In genomic region chr3:15427182-15427880, GRCh38 we compare ENCODE assay signal across 8 cellular contexts. TPM values are rescaled to one million over a fixed set of nuclear protein-coding genes. Genes with fewer than 3 reads are reported as not detected.
DNase-seq lines count a peak whose midpoint lies in the region; ATAC-seq, FAIRE-seq and TF ChIP-seq lines count a peak whose summit lies in the region.

Gene EAF1, plus strand, starts transcription at chr3:15427598. Its CDS starts 182 bp downstream, at chr3:15427780.
Gene METTL6, minus strand, starts transcription at chr3:15427544. Its CDS starts 1,033 bp downstream, at chr3:15426511.

- H3K4me2 ChIP-seq in H1 (ENCODE audit: insufficient read depth in 1 of 2, low read depth in 2 of 2, low read length in 2 of 2), result peak within 1 kb of the TSS; percentile 77 to 80
- H3K4me2 ChIP-seq in mesendoderm (ENCODE audit: low read length), result peak within 1 kb of the TSS; percentile 95

- H3K4me3 ChIP-seq in H1 (ENCODE audit: extremely low read depth in 1 of 4, insufficient read depth in 2 of 4, low read depth in 3 of 4, low read length in 4 of 4), result peak within 1 kb of the TSS; percentile 79 to 99 (median 96)
- peak within 1 kb of the TSS; percentile 96 for H3K4me3 ChIP-seq in mesendoderm (ENCODE audit: low read length)

- H3K9ac ChIP-seq in H1 (replicated peaks in 1 of 4; ENCODE audit: extremely low read depth in 1 of 4, low read depth in 3 of 4, low read length in 3 of 4), result peak within 1 kb of the TSS; percentile 90 to 94 (median 92)
- H3K9ac ChIP-seq in mesendoderm (ENCODE audit: low read length), result peak within 1 kb of the TSS; percentile 95

- H3K56ac ChIP-seq in H1 (replicated peaks; ENCODE audit: insufficient read length, low read depth, low read length) (peak within 1 kb of the TSS; percentile 60), mesendoderm (ENCODE audit: low read length) (peak within 1 kb of the TSS; percentile 98)

- POLR2A ChIA-PET in activated CD8-positive, alpha-beta memory T cell treated with anti-CD3 and anti-CD28 coated beads for 36 hours (lab: Charles Lee), result no interaction called here
- POLR2A ChIA-PET in H1 (lab: Charles Lee; ENCODE audit: partially characterized antibody), result interaction anchor here (1.0 kb wide), 1 partner anchor 142 kb away, joined by 4 read pairs; no protein-coding TSS in a partner anchor

- no peak within 1 kb of the TSS for H2BK15ac ChIP-seq in H1 (ENCODE audit: low read length)
- no peak within 1 kb of the TSS for H2BK15ac ChIP-seq in mesendoderm (replicated peaks; ENCODE audit: low read depth)

- H2BK5ac ChIP-seq in H1 (ENCODE audit: low read depth, low read length) (peak within 1 kb of the TSS; percentile 89), mesendoderm (ENCODE audit: low read length) (peak within 1 kb of the TSS; percentile 69)

- H4K8ac ChIP-seq in H1 (ENCODE audit: extremely low read depth, insufficient read depth, low read length) (peak within 1 kb of the TSS; percentile 96), mesendoderm (ENCODE audit: low read depth, low read length) (peak within 1 kb of the TSS; percentile 87)

- H2BK12ac ChIP-seq in H1 (ENCODE audit: low read depth, low read length), result 0 out of 2 replicates have a peak within 1 kb of the TSS, but pooled peaks have one; percentile 41

- no peak within 1 kb of the TSS for H2BK20ac ChIP-seq in H1 (ENCODE audit: low read length)

- peak; percentile 4 to 82 (median 67) for DNase-seq in C1 segment of cervical spinal cord (lab: John Stamatoyannopoulos, UW)
- peak; percentile 52 to 74 for DNase-seq in NOMO-1 (lab: John Stamatoyannopoulos, UW; ENCODE audit: unreplicated experiment in 2 of 2)
- peak in 1 of 2 experiments; percentile 87 for DNase-seq in H1 (ENCODE audit: low read depth in 1 of 2, low spot score in 2 of 2)
- peak; percentile 87 for DNase-seq in mesendoderm
- peak; percentile 74 for DNase-seq in stimulated activated CD8-positive, alpha-beta memory T cell treated with anti-CD3 and anti-CD28 coated beads, Interleukin-15, amount 100 ng/mL, for 1 hour (ENCODE audit: low read depth)

- no peak within 1 kb of the TSS for H3K14ac ChIP-seq in H1 (ENCODE audit: insufficient read length)

- TF ChIP-seq EP300 in H1 (IDR thresholded peaks at IDR 0.05; ENCODE audit: borderline replicate concordance in 1 of 2, low read depth in 2 of 2, low read length in 2 of 2), result no peak

- FAIRE-seq in H1 (lab: Jason Lieb, UNC), result no peak

- H3K23ac ChIP-seq in H1 (ENCODE audit: insufficient read length), result no peak within 1 kb of the TSS
- H3K23ac ChIP-seq in mesendoderm (ENCODE audit: low read length), result peak within 1 kb of the TSS; percentile 81

- no peaks in the 10 kb centered on the region for H3K9me3 ChIP-seq in H1 (ENCODE audit: insufficient read depth in 2 of 2, low read depth in 1 of 2, low read length in 1 of 2)

- H3K4ac ChIP-seq in H1 (replicated peaks; ENCODE audit: insufficient read length, low read depth, low read length) (no peak within 1 kb of the TSS), mesendoderm (ENCODE audit: low read depth, low read length) (peak within 1 kb of the TSS; percentile 73)

- H3K36me3 ChIP-seq in H1 (ENCODE audit: control insufficient read depth in 2 of 4, insufficient read depth in 4 of 4, low read length in 3 of 4) (peaks cover 7 to 46% (median 15%) of the 10 kb centered on the region in 4 experiments; a peak in 7 of 8 replicates), mesendoderm (ENCODE audit: control insufficient read depth, insufficient read depth, low read length) (peaks cover 5% of the 10 kb centered on the region)

- peaks cover 11 to 51% of the 10 kb centered on the region in 2 experiments for H3K79me2 ChIP-seq in H1 (ENCODE audit: control insufficient read depth in 1 of 2, insufficient read depth in 2 of 2, low read length in 2 of 2)
- peaks cover 26% of the 10 kb centered on the region for H3K79me2 ChIP-seq in mesendoderm (ENCODE audit: control insufficient read depth, insufficient read depth, low read length)

- TF ChIP-seq RAD21 in H1 (IDR thresholded peaks at IDR 0.05 in 1 of 2, conservative IDR thresholded peaks at IDR 0.05 in 1 of 2; ENCODE audit: low read depth in 2 of 2, low read length in 2 of 2), result 0 out of 4 replicates have a peak, but pooled peaks of 1 of the 2 experiments have one; percentile 10

- peak; percentile 95 for ATAC-seq in GM19372 (IDR thresholded peaks at IDR 0.05; ENCODE audit: low read depth, unreplicated experiment)
- peak; percentile 77 for ATAC-seq in HG03565 (IDR thresholded peaks at IDR 0.05; ENCODE audit: unreplicated experiment)

- H4K5ac ChIP-seq in H1 (ENCODE audit: insufficient read length, low read depth, low read length), result peak within 1 kb of the TSS; percentile 97
- H4K5ac ChIP-seq in mesendoderm (ENCODE audit: low read length), result no peak within 1 kb of the TSS

- CTCF ChIA-PET in activated CD8-positive, alpha-beta memory T cell treated with anti-CD3 and anti-CD28 coated beads for 36 hours (lab: Charles Lee), result no interaction called here
- CTCF ChIA-PET in H1 (lab: Charles Lee; ENCODE audit: partially characterized antibody), result interaction anchor here (0.8 to 2.2 kb wide), 7 partner anchors 9 to 336 kb away, joined by 3 to 6 read pairs (median 3); partner anchors contain the start of gene SH3BP5

- no peaks in the 10 kb centered on the region for H4K20me1 ChIP-seq in H1 (replicated peaks in 1 of 2; ENCODE audit: control insufficient read depth in 1 of 2, insufficient read depth in 2 of 2, low read length in 2 of 2)

- H2BK120ac ChIP-seq in H1 (replicated peaks; ENCODE audit: low read depth, low read length) (no peak within 1 kb of the TSS), mesendoderm (ENCODE audit: low read depth, low read length) (no peak within 1 kb of the TSS)

- TF ChIP-seq CTCF in H1 (IDR thresholded peaks at IDR 0.05; ENCODE audit: control extremely low read depth in 1 of 3, insufficient read depth in 1 of 3, low read depth in 1 of 3, low read length in 3 of 3), result peak in 2 of 3 experiments; percentile 9 to 30; a peak in 1 of 4 replicates

- H2AK5ac ChIP-seq in H1 (ENCODE audit: low read depth, low read length), result no peak within 1 kb of the TSS
- H2AK5ac ChIP-seq in mesendoderm (ENCODE audit: low read length), result peak within 1 kb of the TSS; percentile 38

- peaks cover 3% of the 10 kb centered on the region for H3K23me2 ChIP-seq in H1 (ENCODE audit: low read depth, low read length)

- peak; percentile 25 to 69; a peak in 2 of 3 replicates for TF ChIP-seq POLR2A in H1 (IDR thresholded peaks at IDR 0.05; ENCODE audit: control extremely low read depth in 1 of 2, low read depth in 2 of 2, low read length in 2 of 2)

- H3K27me3 ChIP-seq in H1 (replicated peaks in 1 of 4; ENCODE audit: control insufficient read depth in 3 of 4, extremely low read depth in 1 of 4, insufficient read depth in 3 of 4, low read length in 3 of 4) (no peaks in the 10 kb centered on the region), mesendoderm (ENCODE audit: insufficient read depth, low read length, poor library complexity) (no peaks in the 10 kb centered on the region)

- peak within 1 kb of the TSS; percentile 93 for H3K27ac ChIP-seq in H1 (ENCODE audit: low read depth, low read length)
- H3K27ac ChIP-seq in mesendoderm (ENCODE audit: low read depth, low read length), result peak within 1 kb of the TSS; percentile 62

- H3K4me1 ChIP-seq in H1 (replicated peaks in 1 of 4; ENCODE audit: control insufficient read depth in 3 of 4, insufficient read depth in 4 of 4, low read length in 3 of 4), result peaks cover 0 to 7% (median 4%) of the 10 kb centered on the region in 4 experiments; a peak in 5 of 7 replicates
- H3K4me1 ChIP-seq in mesendoderm (ENCODE audit: control insufficient read depth, low read depth, low read length), result peaks cover 4% of the 10 kb centered on the region

- H3K18ac ChIP-seq in H1 (ENCODE audit: extremely low read depth, low read length), result peak within 1 kb of the TSS; percentile 88; the same call in 1 of the 2 replicates
- H3K18ac ChIP-seq in mesendoderm (ENCODE audit: low read length), result peak within 1 kb of the TSS; percentile 82

- peak within 1 kb of the TSS; percentile 79 for H4K91ac ChIP-seq in H1 (replicated peaks; ENCODE audit: insufficient read length, low read length)

- H3K79me1 ChIP-seq in H1 (ENCODE audit: low read depth, low read length) (peaks cover 2% of the 10 kb centered on the region; the same call in 1 of the 2 replicates), mesendoderm (ENCODE audit: low read length) (peaks cover 27% of the 10 kb centered on the region)

- H2AFZ ChIP-seq in H1 (ENCODE audit: low read length), result peak within 1 kb of the TSS; percentile 99

- 1% methylated on average over 42 of the region's 52 CpGs; no CpG with 5 or more reads in 1 of the 2 experiments for WGBS in H1 (ENCODE audit: extremely low coverage in 1 of 2, insufficient coverage in 1 of 2, insufficient read length in 1 of 2, insufficient replicate concordance in 2 of 2, low coverage in 1 of 2, low lambda C conversion rate in 2 of 2, missing lambda C conversion rate in 1 of 2), 2 experiments
- WGBS in mesendoderm (ENCODE audit: extremely low coverage, insufficient coverage, low lambda C conversion rate), result no CpG with 5 or more reads among the region's 52 CpGs

TF ChIP-seq in H1, 55 proteins besides CTCF, POLR2A, EP300 and RAD21 (continues in another document):
- TF ChIP-seq SUZ12 (IDR thresholded peaks at IDR 0.05; ENCODE audit: low read length), result no peak

RNA-seq across cellular contexts. Expression of gene EAF1, which starts in this region (rescaled TPM):
- 10 to 100 TPM; 23.1 to 23.9 TPM for total RNA-seq in activated CD8-positive, alpha-beta memory T cell treated with anti-CD3 and anti-CD28 coated beads for 36 hours
- total RNA-seq in H1 (2021; fragmentation: NEBNext Ultra II Directional; extraction: Animal tissue kit (Norgen Biotek cat#: 25700)), result 26.8 and 28.0 TPM in 2 replicates
- polyA plus RNA-seq in H1 (2011; rRNA removed), result 13.9 and 16.8 TPM in 2 replicates
- polyA plus RNA-seq in H1 (2011; cell fraction: cytosol; rRNA removed), result 16.8 TPM
- 10.8 TPM for polyA plus RNA-seq in H1 (2011; cell fraction: nucleus; rRNA removed)
- polyA plus RNA-seq in H1 (2012, experiment 1 of 2), result 16.4 to 20.3 TPM (median 17.6 TPM) in 4 replicates
- 2.8 TPM for polyA plus RNA-seq in H1 (2012, experiment 2 of 2)
- 14.6 TPM for polyA plus RNA-seq in H1 (2013, experiment 1 of 2)
- 15.3 TPM for polyA plus RNA-seq in H1 (2013, experiment 2 of 2)
- 23.8 and 28.9 TPM in 2 replicates for polyA minus RNA-seq in H1 (2011; rRNA and poly(A)+ RNA removed)
- polyA minus RNA-seq in H1 (2011; cell fraction: cytosol; rRNA and poly(A)+ RNA removed), result 21.4 TPM
- 12.5 TPM for polyA minus RNA-seq in H1 (2011; cell fraction: nucleus; rRNA and poly(A)+ RNA removed)
- 21.1 TPM for polyA plus RNA-seq in mesendoderm (2013, experiment 1 of 2)
- 20.6 TPM for polyA plus RNA-seq in mesendoderm (2013, experiment 2 of 2)

RNA-seq across cellular contexts. Expression of gene METTL6, which starts in this region (rescaled TPM):
- total RNA-seq in activated CD8-positive, alpha-beta memory T cell treated with anti-CD3 and anti-CD28 coated beads for 36 hours, result 10 to 100 TPM; 22.2 to 23.3 TPM
- 20.0 and 20.7 TPM in 2 replicates for total RNA-seq in H1 (2021; fragmentation: NEBNext Ultra II Directional; extraction: Animal tissue kit (Norgen Biotek cat#: 25700))
- 13.1 and 18.4 TPM in 2 replicates for polyA plus RNA-seq in H1 (2011; rRNA removed)
- polyA plus RNA-seq in H1 (2011; cell fraction: cytosol; rRNA removed), result 19.8 TPM
- 6.3 TPM for polyA plus RNA-seq in H1 (2011; cell fraction: nucleus; rRNA removed)
- 15.5 to 17.6 TPM (median 16.8 TPM) in 4 replicates for polyA plus RNA-seq in H1 (2012, experiment 1 of 2)
- polyA plus RNA-seq in H1 (2012, experiment 2 of 2), result 5.4 TPM
- polyA plus RNA-seq in H1 (2013, experiment 1 of 2), result 15.0 TPM
- 15.7 TPM for polyA plus RNA-seq in H1 (2013, experiment 2 of 2)
- polyA minus RNA-seq in H1 (2011; rRNA and poly(A)+ RNA removed), result 18.1 and 20.9 TPM in 2 replicates
- polyA minus RNA-seq in H1 (2011; cell fraction: cytosol; rRNA and poly(A)+ RNA removed), result 5.1 TPM
- polyA minus RNA-seq in H1 (2011; cell fraction: nucleus; rRNA and poly(A)+ RNA removed), result 11.0 TPM
- 19.8 TPM for polyA plus RNA-seq in mesendoderm (2013, experiment 1 of 2)
- 20.5 TPM for polyA plus RNA-seq in mesendoderm (2013, experiment 2 of 2)
